8 cellular contexts compared by ENCODE assay signal in genomic region chr6:152552616-152553209, GRCh38.
DNase-seq lines count a peak whose midpoint lies in the region; ATAC-seq and TF ChIP-seq lines count a peak whose summit lies in the region.

No MANE protein-coding gene starts in this region.

- WGBS in liver = 33% methylated on average over 9 of the region's 9 CpGs

- no peaks in the 10 kb centered on the region for H3K4me1 ChIP-seq in colonic mucosa
- H3K4me1 ChIP-seq in liver (ENCODE audit: control insufficient read depth in 4 of 4, insufficient read depth in 4 of 4, low read length in 3 of 4) = peaks cover 0 to 2% (median 0%) of the 10 kb centered on the region in 4 donors

- intact Hi-C loops in colonic mucosa (cut with DNase I) = loop anchor here (10.0 kb wide), 1 partner anchor 122 kb away; no protein-coding TSS in a partner anchor

- TF ChIP-seq CTCF in colonic mucosa (IDR thresholded peaks at IDR 0.05) = peak; percentile 39
- peak; percentile 79 for TF ChIP-seq CTCF in liver (IDR thresholded peaks at IDR 0.05; ENCODE audit: low read depth, low read length, missing input control)

- TF ChIP-seq RAD21 in liver (IDR thresholded peaks at IDR 0.05) = peak; percentile 90 to 94

- no peak overlapping the region for H3K27ac ChIP-seq in colonic mucosa
- no peak overlapping the region for H3K27ac ChIP-seq in liver (ENCODE audit: low read depth in 1 of 2, low read length in 2 of 2)

- H3K27me3 ChIP-seq in colonic mucosa (no peaks in the 10 kb centered on the region), liver (ENCODE audit: control insufficient read depth in 4 of 4, insufficient read depth in 4 of 4, low read length in 3 of 4) (no peaks in the 10 kb centered on the region)

- H3K36me3 ChIP-seq in colonic mucosa (no peaks in the 10 kb centered on the region), liver (ENCODE audit: control insufficient read depth in 4 of 4, insufficient read depth in 3 of 4, low read depth in 1 of 4, low read length in 3 of 4) (no peaks in the 10 kb centered on the region)

- H3K4me3 ChIP-seq in colonic mucosa = no peak overlapping the region
- no peak overlapping the region for H3K4me3 ChIP-seq in liver (ENCODE audit: low read depth in 1 of 3, low read length in 3 of 3)

- DNase-seq in activated T-cell treated with anti-CD3 and anti-CD28 coated beads for 24 hours (ENCODE audit: low read depth) (peak; percentile 2), activated T-cell treated with anti-CD3 and anti-CD28 coated beads for 4 hours (no peak), HuH-7 (ENCODE audit: low spot score) (peak; percentile 37), SHP77 treated with DMSO at 0.1 percent for 48 hours (lab: John Stamatoyannopoulos, UW) (peak; percentile 38), colonic mucosa (peak; percentile 20), superior temporal gyrus (ENCODE audit: extremely low spot score) (peak; percentile 70)

- no peak overlapping the region for H3K9ac ChIP-seq in colonic mucosa (ENCODE audit: low read depth in 2 of 2, low read length in 2 of 2)
- H3K9ac ChIP-seq in liver (ENCODE audit: low read depth in 1 of 2, low read length in 2 of 2) = no peak overlapping the region

- H3K9me3 ChIP-seq in colonic mucosa (no peaks in the 10 kb centered on the region), liver (ENCODE audit: control insufficient read depth in 4 of 4, low read length in 3 of 4) (peaks cover 0 to 6% (median 0%) of the 10 kb centered on the region in 4 donors)

- ATAC-seq in GM21786 (IDR thresholded peaks at IDR 0.05; ENCODE audit: unreplicated experiment) = peak; percentile 97

TF ChIP-seq in liver, 16 proteins besides CTCF, POLR2A, EP300 and RAD21:
- no peak for TF ChIP-seq YY1 (IDR thresholded peaks at IDR 0.05)
- no peak for TF ChIP-seq EGR1 (IDR thresholded peaks at IDR 0.05; ENCODE audit: low read depth in 2 of 2)
- TF ChIP-seq FOXA1 (IDR thresholded peaks at IDR 0.05) = no peak
